Comparison of ENCODE assay signal across 1 cellular context in the genomic region with DNA sequence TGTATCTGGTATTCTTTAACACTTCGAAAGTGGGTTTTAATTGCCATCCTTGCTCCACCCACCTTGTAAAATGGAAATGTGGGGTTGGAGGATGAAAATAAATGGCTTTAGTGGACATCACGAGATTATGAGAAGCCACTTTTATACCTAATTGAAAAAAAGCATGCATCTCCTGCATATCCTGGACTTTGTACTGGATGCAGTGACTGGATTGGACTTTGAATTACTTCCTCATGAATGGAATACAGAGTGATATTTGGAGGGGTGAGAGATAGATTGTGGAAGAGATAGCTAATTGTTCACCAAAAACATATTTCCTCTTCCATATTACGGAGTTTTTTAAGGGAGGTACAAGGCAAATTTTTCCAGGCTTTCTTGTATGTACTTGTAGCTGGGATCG.
TF ChIP-seq lines count a peak whose summit lies in the region.

No MANE protein-coding gene starts in this region.

TF ChIP-seq in liver, 16 proteins besides CTCF, POLR2A, EP300 and RAD21 (continued from another document):
- TF ChIP-seq, protein P1, sequence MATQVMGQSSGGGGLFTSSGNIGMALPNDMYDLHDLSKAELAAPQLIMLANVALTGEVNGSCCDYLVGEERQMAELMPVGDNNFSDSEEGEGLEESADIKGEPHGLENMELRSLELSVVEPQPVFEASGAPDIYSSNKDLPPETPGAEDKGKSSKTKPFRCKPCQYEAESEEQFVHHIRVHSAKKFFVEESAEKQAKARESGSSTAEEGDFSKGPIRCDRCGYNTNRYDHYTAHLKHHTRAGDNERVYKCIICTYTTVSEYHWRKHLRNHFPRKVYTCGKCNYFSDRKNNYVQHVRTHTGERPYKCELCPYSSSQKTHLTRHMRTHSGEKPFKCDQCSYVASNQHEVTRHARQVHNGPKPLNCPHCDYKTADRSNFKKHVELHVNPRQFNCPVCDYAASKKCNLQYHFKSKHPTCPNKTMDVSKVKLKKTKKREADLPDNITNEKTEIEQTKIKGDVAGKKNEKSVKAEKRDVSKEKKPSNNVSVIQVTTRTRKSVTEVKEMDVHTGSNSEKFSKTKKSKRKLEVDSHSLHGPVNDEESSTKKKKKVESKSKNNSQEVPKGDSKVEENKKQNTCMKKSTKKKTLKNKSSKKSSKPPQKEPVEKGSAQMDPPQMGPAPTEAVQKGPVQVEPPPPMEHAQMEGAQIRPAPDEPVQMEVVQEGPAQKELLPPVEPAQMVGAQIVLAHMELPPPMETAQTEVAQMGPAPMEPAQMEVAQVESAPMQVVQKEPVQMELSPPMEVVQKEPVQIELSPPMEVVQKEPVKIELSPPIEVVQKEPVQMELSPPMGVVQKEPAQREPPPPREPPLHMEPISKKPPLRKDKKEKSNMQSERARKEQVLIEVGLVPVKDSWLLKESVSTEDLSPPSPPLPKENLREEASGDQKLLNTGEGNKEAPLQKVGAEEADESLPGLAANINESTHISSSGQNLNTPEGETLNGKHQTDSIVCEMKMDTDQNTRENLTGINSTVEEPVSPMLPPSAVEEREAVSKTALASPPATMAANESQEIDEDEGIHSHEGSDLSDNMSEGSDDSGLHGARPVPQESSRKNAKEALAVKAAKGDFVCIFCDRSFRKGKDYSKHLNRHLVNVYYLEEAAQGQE (IDR thresholded peaks at IDR 0.05), result no peak
- TF ChIP-seq FOXA1 (IDR thresholded peaks at IDR 0.05), result no peak
